In the genomic region with DNA sequence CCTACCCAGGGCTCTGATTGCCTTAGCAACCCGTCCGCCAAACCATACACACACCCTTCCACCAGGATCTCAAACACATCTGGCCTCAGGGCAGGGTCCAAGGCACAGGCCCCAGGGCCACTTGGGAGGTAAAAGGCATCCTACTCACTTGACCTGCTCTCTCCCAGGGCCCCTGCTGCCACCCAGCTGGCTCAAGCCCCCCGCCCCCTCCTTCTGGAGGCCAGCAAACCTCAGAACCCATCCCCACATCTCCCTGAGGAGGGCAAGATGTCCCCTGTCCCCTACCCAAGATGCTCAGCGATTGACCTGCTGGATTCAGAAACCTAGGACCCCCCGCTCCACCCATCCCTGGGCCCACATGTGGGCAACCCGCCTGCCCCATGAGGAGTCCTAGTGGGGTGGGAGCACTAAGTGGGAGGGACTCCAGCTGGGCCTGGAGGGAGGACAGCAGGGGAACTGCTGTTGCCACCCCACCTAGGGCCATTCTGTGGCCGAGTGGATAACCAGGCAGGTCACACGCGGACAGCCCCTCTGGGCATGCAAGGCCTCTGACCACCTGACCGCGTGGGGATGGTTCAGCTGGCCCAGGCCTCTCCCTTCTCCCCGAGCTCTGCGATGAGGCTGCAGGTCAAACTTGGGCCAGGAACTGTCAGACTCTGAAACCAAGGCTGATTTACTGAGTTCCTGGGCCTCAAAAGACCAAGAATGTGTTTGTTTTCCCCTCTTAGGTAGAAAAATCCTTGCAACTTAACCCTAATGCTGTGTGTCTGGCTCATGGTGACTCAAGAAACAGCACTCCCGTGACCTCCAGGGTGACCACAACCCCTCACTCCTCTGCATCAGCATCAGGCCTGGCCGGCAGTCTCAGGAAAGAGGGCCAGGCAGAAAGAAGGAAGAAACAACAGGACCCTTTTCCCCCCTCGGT, we compare ENCODE assay signal across 14 cellular contexts. TPM values are rescaled to one million over a fixed set of nuclear protein-coding genes. Genes with fewer than 3 reads are reported as not detected.
DNase-seq lines count a peak whose midpoint lies in the region; ATAC-seq and TF ChIP-seq lines count a peak whose summit lies in the region.
"Had no signal": no experiment of that assay in that cellular context is flagged by ENCODE, and none has a peak within 500 bp of the region (broad histone marks: within the 10 kb centered on the region; RNA-seq: fewer than 3 reads in every experiment).

No MANE protein-coding gene starts in this region.

- H3K27ac Mint-ChIP-seq in HFFc6: peak overlapping the region; percentile 53
- H3K27ac Mint-ChIP-seq: activated naive CD8-positive, alpha-beta T cell treated with anti-CD3 and anti-CD28 coated beads for 36 hours had no signal

- H4K8ac ChIP-seq in trophoblast cell (ENCODE audit: low read depth, low read length): no peak overlapping the region

- H3K4me3 ChIP-seq in BLaER1 (no peak overlapping the region), esophagus muscularis mucosa (peak overlapping the region in 2 of 4 donors; percentile 80 to 94), trophoblast cell (ENCODE audit: low read depth, low read length) (no peak overlapping the region)
- H3K4me3 ChIP-seq: HAP-1 had no signal

- ATAC-seq in GM19023 (IDR thresholded peaks at IDR 0.05; ENCODE audit: unreplicated experiment) (no peak), GM19463 (IDR thresholded peaks at IDR 0.05; ENCODE audit: unreplicated experiment) (no peak), GM18907 (IDR thresholded peaks at IDR 0.05; ENCODE audit: unreplicated experiment) (no peak)
- ATAC-seq: PC-3 had no signal

- H3K4me2 ChIP-seq in BLaER1 (peak overlapping the region; percentile 99; the same call in 1 of the 2 replicates), trophoblast cell (ENCODE audit: low read length) (peak overlapping the region; percentile 33)

- peak overlapping the region; percentile 97 for H3K4me3 Mint-ChIP-seq in HFFc6
- H3K4me3 Mint-ChIP-seq: activated naive CD8-positive, alpha-beta T cell treated with anti-CD3 and anti-CD28 coated beads for 36 hours had no signal

- H3K27me3 Mint-ChIP-seq in HFFc6 (ENCODE audit: insufficient read depth): peaks cover 6% of the 10 kb centered on the region
- H3K27me3 Mint-ChIP-seq: activated naive CD8-positive, alpha-beta T cell treated with anti-CD3 and anti-CD28 coated beads for 36 hours had no signal

- no peak overlapping the region for H2AK5ac ChIP-seq in trophoblast cell (ENCODE audit: low read length)

- H2BK5ac ChIP-seq in trophoblast cell (ENCODE audit: low read depth, low read length, poor library complexity): no peak overlapping the region

- H4K12ac ChIP-seq in trophoblast cell (ENCODE audit: low read depth, low read length): no peak overlapping the region

- DNase-seq in HFFc6 (no peak), esophagus muscularis mucosa (ENCODE audit: extremely low spot score) (no peak), trophoblast cell (peak; percentile 15 to 45), NCI-H2029 treated with DMSO at 0.1 percent for 48 hours (lab: John Stamatoyannopoulos, UW) (no peak)
- DNase-seq: activated naive CD8-positive, alpha-beta T cell treated with anti-CD3 and anti-CD28 coated beads for 36 hours; Caco-2; effector CD4-positive, alpha-beta T cell; KG1; PC-3 had no signal

- whole genome bisulfite sequencing in esophagus muscularis mucosa: 83% methylated on average over 7 of the region's 16 CpGs
- WGBS in trophoblast cell (ENCODE audit: extremely low coverage, insufficient coverage, insufficient read length): no CpG with 5 or more reads among the region's 16 CpGs

- no peaks in the 10 kb centered on the region for H3K9me3 Mint-ChIP-seq in HFFc6
- H3K9me3 Mint-ChIP-seq: activated naive CD8-positive, alpha-beta T cell treated with anti-CD3 and anti-CD28 coated beads for 36 hours had no signal

- H3K36me3 ChIP-seq in BLaER1 (peaks cover 58% of the 10 kb centered on the region), esophagus muscularis mucosa (peaks cover 15 to 69% (median 54%) of the 10 kb centered on the region in 4 donors), trophoblast cell (ENCODE audit: control insufficient read depth in 1 of 2, insufficient read depth in 2 of 2, low read length in 2 of 2) (peaks cover 62 to 68% of the 10 kb centered on the region in 2 experiments)

- H3K27me3 ChIP-seq in BLaER1 (no peaks in the 10 kb centered on the region), esophagus muscularis mucosa (no peaks in the 10 kb centered on the region), trophoblast cell (ENCODE audit: insufficient read depth, low read length) (no peaks in the 10 kb centered on the region)

- H3K79me2 ChIP-seq in trophoblast cell (ENCODE audit: control insufficient read depth, insufficient read depth, low read length, poor library complexity): peaks cover 15% of the 10 kb centered on the region

- H3K36me3 Mint-ChIP-seq in HFFc6 (ENCODE audit: low read depth): peaks cover 60% of the 10 kb centered on the region

- no peak for TF ChIP-seq POLR2A in esophagus muscularis mucosa (IDR thresholded peaks at IDR 0.05; ENCODE audit: low read depth)

- TF ChIP-seq EP300 in esophagus muscularis mucosa (IDR thresholded peaks at IDR 0.05): no peak

- H4K20me1 ChIP-seq in BLaER1: peaks cover 23% of the 10 kb centered on the region; the same call in 1 of the 2 replicates

- peaks cover 15% of the 10 kb centered on the region for H3K79me1 ChIP-seq in trophoblast cell (ENCODE audit: low read length)

- H3K4me1 Mint-ChIP-seq in HFFc6 (ENCODE audit: low read depth): peaks cover 71% of the 10 kb centered on the region

- H2AFZ ChIP-seq in trophoblast cell (ENCODE audit: insufficient read depth, low read length, poor library complexity): no peak overlapping the region

- H3K27ac ChIP-seq in BLaER1: 0 out of 2 replicates have a peak overlapping the region, but pooled peaks have one; percentile 35
- peak overlapping the region; percentile 26 to 88 (median 36) for H3K27ac ChIP-seq in esophagus muscularis mucosa (replicated peaks in 1 of 4)
- H3K27ac ChIP-seq in trophoblast cell (ENCODE audit: low read depth, low read length): peak overlapping the region; percentile 16

- H2BK12ac ChIP-seq in trophoblast cell (ENCODE audit: low read length): no peak overlapping the region

- intact Hi-C loops in esophagus muscularis mucosa (cut with DNase I): no loop called here

- H3K4ac ChIP-seq in trophoblast cell (ENCODE audit: low read depth, low read length): peak overlapping the region; percentile 4

- no peak overlapping the region for H3K23ac ChIP-seq in trophoblast cell (ENCODE audit: low read length)

- H3K4me1 ChIP-seq in BLaER1 (peaks cover 55% of the 10 kb centered on the region), esophagus muscularis mucosa (peaks cover 70 to 90% (median 78%) of the 10 kb centered on the region in 4 donors), trophoblast cell (ENCODE audit: control insufficient read depth in 1 of 2, insufficient read depth in 2 of 2, low read length in 2 of 2) (peaks cover 23 to 24% of the 10 kb centered on the region in 2 experiments)

- H3K9me3 ChIP-seq in BLaER1 (no peaks in the 10 kb centered on the region), esophagus muscularis mucosa (no peaks in the 10 kb centered on the region), trophoblast cell (ENCODE audit: insufficient read depth, low read depth, low read length) (no peaks in the 10 kb centered on the region)
- H3K9me3 ChIP-seq: Caco-2, HAP-1 had no signal

- no peak for TF ChIP-seq CTCF in HFFc6 (IDR thresholded peaks at IDR 0.05)
- TF ChIP-seq CTCF in esophagus muscularis mucosa (IDR thresholded peaks at IDR 0.05): no peak

- H3K14ac ChIP-seq in trophoblast cell (ENCODE audit: low read length): no peak overlapping the region

- H4K91ac ChIP-seq in trophoblast cell (ENCODE audit: low read depth, low read length): no peak overlapping the region

- peak overlapping the region; percentile 54 for H3K18ac ChIP-seq in trophoblast cell (ENCODE audit: low read length)

- H2BK120ac ChIP-seq in trophoblast cell (ENCODE audit: insufficient read depth, low read length, poor library complexity): no peak overlapping the region

- no peak overlapping the region for H3K9ac ChIP-seq in BLaER1
- H3K9ac ChIP-seq in trophoblast cell (ENCODE audit: low read length): no peak overlapping the region

RNA-seq across cellular contexts. Expression of gene MFGE8, which starts 4.2 kb away (rescaled TPM):
- 100 to 1,000 TPM; 769 to 963 (median 885) TPM for total RNA-seq in HFFc6 (2021; fragmentation: NEBNext Ultra II Directional; extraction: Animal tissue kit (Norgen Biotek cat#: 25700))
- 100 to 1,000 TPM; 355 to 614 (median 564) TPM for total RNA-seq in esophagus muscularis mucosa
- 445 and 464 TPM in 2 replicates for polyA plus RNA-seq in trophoblast cell (2013)

RNA-seq across cellular contexts. Expression of gene HAPLN3, which starts 13.6 kb away (rescaled TPM):
- total RNA-seq in HFFc6 (2021; fragmentation: NEBNext Ultra II Directional; extraction: Animal tissue kit (Norgen Biotek cat#: 25700)): 10 to 100 TPM in 5 of 6 experiments, 1 to 10 TPM in 1; 7.8 to 17.1 (median 16.5) TPM
- 10 to 100 TPM in 2 of 4 donors, 1 to 10 TPM in 2; 5.0 to 13.4 (median 9.9) TPM for total RNA-seq in esophagus muscularis mucosa
- 32.5 and 37.3 TPM in 2 replicates for polyA plus RNA-seq in trophoblast cell (2013)

Comparison
In these comparisons a context has a peak if more than half of its experiments do, and no peak if none do; other contexts are left out.
1. DNase-seq: peak in trophoblast cell (2 of 2); none in HFFc6 (single experiment), esophagus muscularis mucosa (single experiment) and NCI-H2029 treated with DMSO at 0.1 percent for 48 hours (single experiment).
2. Peak in every context shown above with its lines, with median percentiles within 50 percentile points of each other: H3K27ac ChIP-seq.